In the genomic region with DNA sequence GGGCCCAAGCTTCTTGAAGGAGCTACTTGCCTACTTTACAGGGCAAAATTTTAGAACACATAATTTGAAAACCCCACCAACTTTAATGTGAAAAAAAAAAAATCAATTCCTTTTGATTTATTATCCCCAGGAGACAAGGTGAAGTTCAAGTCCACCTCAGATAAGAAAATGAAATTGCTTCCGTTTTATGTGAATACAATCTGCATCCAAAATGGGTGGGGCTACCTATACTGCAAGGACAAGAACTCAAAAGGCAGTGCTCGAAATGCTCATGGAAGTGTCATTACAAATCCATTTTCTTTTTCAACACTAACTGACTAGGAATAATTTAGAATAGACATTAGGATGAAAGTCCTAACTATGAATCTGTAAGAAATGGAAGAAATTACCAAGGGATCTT, we compare ENCODE assay signal across 28 cellular contexts.
"Had no signal": no experiment of that assay in that cellular context is flagged by ENCODE, and none has a peak within 500 bp of the region (broad histone marks: within the 10 kb centered on the region; RNA-seq: fewer than 3 reads in every experiment).

No MANE protein-coding gene starts in this region.

- H3K27me3 ChIP-seq: esophagus muscularis mucosa, foreskin keratinocyte, gastroesophageal sphincter, heart right ventricle, neutrophil, pancreas, right lobe of liver, stomach, tibial nerve, vagina had no signal

- H3K27ac Mint-ChIP-seq: dendritic cell treated with granulocyte-macrophage colony-stimulating factor and Interleukin-4, amounts not matched to agents 40 ng/mL and 50 ng/mL, for 4 days; naive B cell; natural killer cell treated with Interleukin-12 subunit alpha and Interleukin-12 subunit beta and Interleukin-15 and Interleukin-18, amount 100 ng/mL, for 72 hours had no signal

- H3K9me3 Mint-ChIP-seq: dendritic cell treated with granulocyte-macrophage colony-stimulating factor and Interleukin-4, amounts not matched to agents 40 ng/mL and 50 ng/mL, for 4 days; naive B cell; natural killer cell treated with Interleukin-12 subunit alpha and Interleukin-12 subunit beta and Interleukin-15 and Interleukin-18, amount 100 ng/mL, for 72 hours; neural crest cell had no signal

- H3K4me3 Mint-ChIP-seq: dendritic cell treated with granulocyte-macrophage colony-stimulating factor and Interleukin-4, amounts not matched to agents 40 ng/mL and 50 ng/mL, for 4 days; naive B cell; natural killer cell treated with Interleukin-12 subunit alpha and Interleukin-12 subunit beta and Interleukin-15 and Interleukin-18, amount 100 ng/mL, for 72 hours; neural crest cell had no signal

- H3K4me3 ChIP-seq: esophagus muscularis mucosa, gastroesophageal sphincter, heart right ventricle, lower lobe of right lung, pancreas, right lobe of liver, smooth muscle cell, stomach, thoracic aorta, tibial nerve, vagina had no signal

- FAIRE-seq: endothelial cell of umbilical vein, islet of Langerhans, pancreas had no signal

- H3K27ac ChIP-seq: esophagus muscularis mucosa, foreskin keratinocyte, gastroesophageal sphincter, lower lobe of right lung, neutrophil, right lobe of liver, stomach, thoracic aorta, tibial nerve, vagina had no signal

- ATAC-seq: foreskin keratinocyte; gastroesophageal sphincter; left ventricle myocardium superior; lower lobe of right lung; natural killer cell treated with Interleukin-12 subunit alpha and Interleukin-12 subunit beta and Interleukin-15 and Interleukin-18, amount 100 ng/mL, for 72 hours; right lobe of liver had no signal

- H3K9me3 ChIP-seq: esophagus muscularis mucosa, gastroesophageal sphincter, heart right ventricle, lower lobe of right lung, neutrophil, pancreas, right lobe of liver, stomach, thoracic aorta, tibial nerve, vagina had no signal

- H3K4me1 Mint-ChIP-seq: naive B cell had no signal

- DNase-seq: effector memory CD4-positive, alpha-beta T cell; foreskin keratinocyte; heart right ventricle; hippocampal formation; kidney glomerular epithelial cell; left ventricle myocardium superior; lower lobe of right lung; naive B cell; pancreas; right lobe of liver; stimulated activated CD4-positive, alpha-beta T cell treated with anti-CD3 and anti-CD28 coated beads, Interleukin-12 subunit alpha, Interleukin-12 subunit beta, amount 100 ng/mL, for 4 hours; stimulated activated CD4-positive, alpha-beta T cell treated with anti-CD3 and anti-CD28 coated beads, Interleukin-1b, Interleukin-23, amount 100 ng/mL, for 48 hours; stimulated activated CD4-positive, alpha-beta T cell treated with anti-CD3 and anti-CD28 coated beads, Interleukin-4, amount 100 ng/mL, for 1 hour; stimulated activated CD8-positive, alpha-beta memory T cell treated with anti-CD3 and anti-CD28 coated beads, Interleukin-4, amount 100 ng/mL, for 48 hours; stimulated activated naive CD4-positive, alpha-beta T cell; stomach had no signal

- H3K36me3 ChIP-seq: esophagus muscularis mucosa, gastroesophageal sphincter, heart right ventricle, lower lobe of right lung, neutrophil, pancreas, right lobe of liver, stomach, thoracic aorta, tibial nerve, vagina had no signal

- H3K4me1 ChIP-seq: lower lobe of right lung, pancreas, right lobe of liver had no signal
